Comparison of ENCODE assay signal across 12 cellular contexts in genomic region chr17:6712058-6712853, GRCh38. TPM values are rescaled to one million over a fixed set of nuclear protein-coding genes. Genes with fewer than 3 reads are reported as not detected.
DNase-seq lines count a peak whose midpoint lies in the region; ATAC-seq and TF ChIP-seq lines count a peak whose summit lies in the region.
"Had no signal": no experiment of that assay in that cellular context is flagged by ENCODE, and none has a peak within 500 bp of the region (broad histone marks: within the 10 kb centered on the region; RNA-seq: fewer than 3 reads in every experiment).

No MANE protein-coding gene starts in this region.

- H3K27me3 ChIP-seq in neuronal stem cell (ENCODE audit: control insufficient read depth in 3 of 3, insufficient read depth in 3 of 3, low read depth in 1 of 3, low read length in 3 of 3) = peaks cover 2 to 30% (median 29%) of the 10 kb centered on the region in 3 experiments
- peaks cover 0 to 46% of the 10 kb centered on the region in 2 donors for H3K27me3 ChIP-seq in tibial nerve

- peak overlapping the region; percentile 37 for H3K4me3 ChIP-seq in neuronal stem cell (ENCODE audit: low read length in 2 of 2)
- no peak overlapping the region for H3K4me3 ChIP-seq in tibial nerve

- no peak for TF ChIP-seq POLR2A in tibial nerve (IDR thresholded peaks at IDR 0.05)

- no peak for TF ChIP-seq EP300 in tibial nerve (IDR thresholded peaks at IDR 0.05)

- DNase-seq in ELF-1 (ENCODE audit: low read depth, low spot score) (peak; percentile 90), RKO (ENCODE audit: low spot score) (peak; percentile 3), epithelial cell of prostate (ENCODE audit: low read depth, low spot score) (peak; percentile 36), neuronal stem cell (ENCODE audit: low spot score) (peak; percentile 36), NAMALWA (ENCODE audit: low spot score) (no peak), SIG-M5 (lab: John Stamatoyannopoulos, UW) (no peak), tibial nerve (ENCODE audit: low spot score in 2 of 2) (no peak)
- DNase-seq: activated CD4-positive, alpha-beta T cell treated with anti-CD3 and anti-CD28 coated beads for 1 hour; dermis blood vessel endothelial cell; NCI-H2171; stimulated activated CD8-positive, alpha-beta memory T cell treated with anti-CD3 and anti-CD28 coated beads, Interleukin-4, amount 100 ng/mL, for 48 hours had no signal

- H3K23ac ChIP-seq in neuronal stem cell (ENCODE audit: low read depth, low read length, poor library complexity) = no peak overlapping the region

- H2AK5ac ChIP-seq in neuronal stem cell (ENCODE audit: low read depth, low read length) = no peak overlapping the region

- no peak overlapping the region for H3K4me2 ChIP-seq in neuronal stem cell (ENCODE audit: insufficient read depth, low read length, poor library complexity, severe bottlenecking)

- H4K8ac ChIP-seq in neuronal stem cell (ENCODE audit: low read depth, low read length) = no peak overlapping the region

- no peak for ATAC-seq in GM21390 (IDR thresholded peaks at IDR 0.05; ENCODE audit: unreplicated experiment)

- no peak overlapping the region for H2BK12ac ChIP-seq in neuronal stem cell (ENCODE audit: low read length)

- no CpG with 5 or more reads among the region's 11 CpGs for WGBS in neuronal stem cell (ENCODE audit: extremely low coverage in 2 of 2, insufficient read length in 2 of 2, insufficient replicate concordance in 1 of 2), 2 donors
- 32 to 36% methylated on average over 11 of the region's 11 CpGs for WGBS in tibial nerve, 2 donors

- H3K4me1 ChIP-seq in neuronal stem cell (ENCODE audit: control insufficient read depth in 2 of 2, insufficient read depth in 1 of 2, low read depth in 1 of 2, low read length in 2 of 2) (peaks cover 2 to 9% of the 10 kb centered on the region in 2 donors), tibial nerve (peaks cover 0 to 12% (median 3%) of the 10 kb centered on the region in 4 donors)

- H3K36me3 ChIP-seq in neuronal stem cell (replicated peaks in 1 of 2; ENCODE audit: control insufficient read depth in 2 of 2, insufficient read depth in 2 of 2, low read length in 2 of 2) = no peaks in the 10 kb centered on the region
- no peaks in the 10 kb centered on the region for H3K36me3 ChIP-seq in tibial nerve

- TF ChIP-seq CTCF in tibial nerve (IDR thresholded peaks at IDR 0.05) = no peak

- H2BK5ac ChIP-seq in neuronal stem cell (ENCODE audit: low read length) = no peak overlapping the region

- no peaks in the 10 kb centered on the region for H3K79me1 ChIP-seq in neuronal stem cell (ENCODE audit: low read depth, low read length)

- peak overlapping the region; percentile 28 for H3K18ac ChIP-seq in neuronal stem cell (ENCODE audit: low read length)

- H4K91ac ChIP-seq in neuronal stem cell (ENCODE audit: low read depth, low read length, poor library complexity) = no peak overlapping the region

- H2AFZ ChIP-seq in neuronal stem cell (ENCODE audit: low read length) = peak overlapping the region; percentile 89

- no peak overlapping the region for H2BK15ac ChIP-seq in neuronal stem cell (ENCODE audit: low read length)

- H3K27ac ChIP-seq in epithelial cell of prostate (peak overlapping the region; percentile 48), neuronal stem cell (replicated peaks; ENCODE audit: low read length) (no peak overlapping the region), tibial nerve (no peak overlapping the region)

- H3K9me3 ChIP-seq in neuronal stem cell (replicated peaks in 1 of 2; ENCODE audit: control insufficient read depth in 2 of 2, insufficient read depth in 1 of 2, low read depth in 1 of 2, low read length in 2 of 2) (peaks cover 0 to 7% of the 10 kb centered on the region in 2 donors), tibial nerve (peaks cover 0 to 33% (median 0%) of the 10 kb centered on the region in 4 donors)

- no peak overlapping the region for H3K4ac ChIP-seq in neuronal stem cell (ENCODE audit: low read length)

- H3K14ac ChIP-seq in neuronal stem cell (ENCODE audit: low read length) = no peak overlapping the region

- H2BK120ac ChIP-seq in neuronal stem cell (ENCODE audit: low read depth, low read length) = no peak overlapping the region

- no peak overlapping the region for H3K9ac ChIP-seq in neuronal stem cell (ENCODE audit: low read depth, low read length, poor library complexity)

RNA-seq across cellular contexts. Expression of gene SLC13A5, which starts 0.9 kb away (rescaled TPM):
- polyA plus RNA-seq in neuronal stem cell (2013, experiment 1 of 2) = 0.13 TPM
- 0.06 TPM for polyA plus RNA-seq in neuronal stem cell (2013, experiment 2 of 2)
- total RNA-seq in tibial nerve = not detected
- total RNA-seq: dermis blood vessel endothelial cell had no signal

RNA-seq across cellular contexts. Expression of gene XAF1, which starts 43.6 kb away (rescaled TPM):
- 0.01 TPM for polyA plus RNA-seq in neuronal stem cell (2013, experiment 1 of 2)
- polyA plus RNA-seq in neuronal stem cell (2013, experiment 2 of 2) = 0.01 TPM
- 10 to 100 TPM; 25.2 to 50.3 (median 45.6) TPM for total RNA-seq in tibial nerve

Comparison
In these comparisons a context has a peak if more than half of its experiments do, and no peak if none do; other contexts are left out.
1. DNase-seq: peak in ELF-1 (single experiment), RKO (single experiment), epithelial cell of prostate (single experiment) and neuronal stem cell (single experiment); none in NAMALWA (single experiment), SIG-M5 (single experiment) and tibial nerve (0 of 2).
2. H3K4me3 ChIP-seq: peak in neuronal stem cell (2 of 2); none in tibial nerve (0 of 4).